26 cellular contexts compared by ENCODE assay signal in the genomic region with DNA sequence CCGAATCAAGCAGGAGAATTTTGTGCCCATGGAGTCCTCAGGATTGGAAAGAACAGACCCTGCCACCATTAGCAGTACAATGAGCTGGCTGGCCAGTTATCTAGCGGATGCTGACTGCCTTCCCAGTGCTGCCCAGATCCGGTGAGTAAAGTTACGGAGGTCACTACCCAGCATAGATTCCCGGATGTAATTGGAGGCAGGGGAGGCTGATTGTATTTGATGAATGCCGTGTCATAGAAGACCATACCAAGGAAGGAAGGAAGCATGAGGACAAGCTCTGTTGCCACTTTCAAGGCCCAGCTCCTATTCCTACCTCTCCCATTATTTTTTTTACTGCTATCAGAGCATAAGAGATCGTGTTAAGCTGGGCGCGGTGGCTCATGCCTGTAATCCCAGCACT.
"Had no signal": no experiment of that assay in that cellular context is flagged by ENCODE, and none has a peak within 500 bp of the region (broad histone marks: within the 10 kb centered on the region; RNA-seq: fewer than 3 reads in every experiment).

No MANE protein-coding gene starts in this region.

- H3K27me3 Mint-ChIP-seq: activated B cell treated with CpG ODN at 0.5 μM for 24 hours; activated CD4-positive, alpha-beta T cell treated with anti-CD3 and anti-CD28 coated beads, Interleukin-2, amount 10 ng/mL, durations not matched to agents 24 days and 14 days; activated naive CD8-positive, alpha-beta T cell treated with anti-CD3 and anti-CD28 coated beads for 36 hours; activated T-helper 17 cell treated with anti-CD3 and anti-CD28 coated beads, Interleukin-2, amount 50 U/mL, for 72 hours had no signal

- H3K27ac Mint-ChIP-seq: activated B cell treated with CpG ODN at 0.5 μM for 24 hours; activated CD4-positive, alpha-beta T cell treated with anti-CD3 and anti-CD28 coated beads, Interleukin-2, amount 10 ng/mL, durations not matched to agents 24 days and 14 days; activated naive CD4-positive, alpha-beta T cell treated with anti-CD3 and anti-CD28 coated beads for 36 hours; activated naive CD8-positive, alpha-beta T cell treated with anti-CD3 and anti-CD28 coated beads for 36 hours; activated T-helper 17 cell treated with anti-CD3 and anti-CD28 coated beads, Interleukin-2, amount 50 U/mL, for 72 hours; T-helper 1 cell treated with Interleukin-12 subunit alpha and Interleukin-12 subunit beta and Interleukin-4 antibody, amounts not matched to agents 30 μg/mL and 1 μg/mL, for 36 hours had no signal

- H3K36me3 Mint-ChIP-seq: activated naive CD8-positive, alpha-beta T cell treated with anti-CD3 and anti-CD28 coated beads for 36 hours had no signal

- DNase-seq: activated B cell treated with CpG ODN at 0.5 μM for 24 hours; activated CD4-positive, alpha-beta T cell treated with anti-CD3 and anti-CD28 coated beads for 1 hour; activated CD4-positive, alpha-beta T cell treated with anti-CD3 and anti-CD28 coated beads, Interleukin-2, amount 10 ng/mL, durations not matched to agents 24 days and 14 days; activated CD4-positive, alpha-beta T cell treated with anti-CD3 and anti-CD28 coated beads, Interleukin-2, amount 50 U/mL, for 48 hours; activated gamma-delta T cell; activated naive CD4-positive, alpha-beta T cell treated with anti-CD3 and anti-CD28 coated beads for 36 hours; activated naive CD8-positive, alpha-beta T cell treated with anti-CD3 and anti-CD28 coated beads for 36 hours; activated T-cell treated with anti-CD3 and anti-CD28 coated beads for 4 hours; activated T-cell treated with anti-CD3 and anti-CD28 coated beads, Interleukin-2, amount 50 U/mL, for 48 hours; brain microvascular endothelial cell; KBM-7; NCI-H1092; NCI-H1417; NCI-H1694 treated with DMSO at 0.1 percent for 48 hours; NCI-H2029 treated with DMSO at 0.1 percent for 48 hours; NCI-H510A treated with DMSO at 0.1 percent for 48 hours; NCI-H69; NK-92 treated with Interleukin-12 subunit alpha and Interleukin-12 subunit beta, amount 100 ng/mL, for 24 hours; OCI-M1; RPMI8226; SHP77 treated with DMSO at 0.1 percent for 48 hours; T-helper 9 cell had no signal

- H3K27me3 ChIP-seq: brain microvascular endothelial cell, cardiac muscle cell had no signal

- H3K9me3 Mint-ChIP-seq: activated B cell treated with CpG ODN at 0.5 μM for 24 hours; activated CD4-positive, alpha-beta T cell treated with anti-CD3 and anti-CD28 coated beads, Interleukin-2, amount 10 ng/mL, durations not matched to agents 24 days and 14 days; activated naive CD4-positive, alpha-beta T cell treated with anti-CD3 and anti-CD28 coated beads for 36 hours; activated naive CD8-positive, alpha-beta T cell treated with anti-CD3 and anti-CD28 coated beads for 36 hours; activated T-helper 17 cell treated with anti-CD3 and anti-CD28 coated beads, Interleukin-2, amount 50 U/mL, for 72 hours; T-helper 1 cell treated with Interleukin-12 subunit alpha and Interleukin-12 subunit beta and Interleukin-4 antibody, amounts not matched to agents 30 μg/mL and 1 μg/mL, for 36 hours had no signal

- H3K4me3 ChIP-seq: cardiac muscle cell had no signal

- H3K27ac ChIP-seq: brain microvascular endothelial cell, cardiac muscle cell had no signal

- H3K4me3 Mint-ChIP-seq: activated B cell treated with CpG ODN at 0.5 μM for 24 hours; activated CD4-positive, alpha-beta T cell treated with anti-CD3 and anti-CD28 coated beads, Interleukin-2, amount 10 ng/mL, durations not matched to agents 24 days and 14 days; activated naive CD4-positive, alpha-beta T cell treated with anti-CD3 and anti-CD28 coated beads for 36 hours; activated naive CD8-positive, alpha-beta T cell treated with anti-CD3 and anti-CD28 coated beads for 36 hours; activated T-helper 17 cell treated with anti-CD3 and anti-CD28 coated beads, Interleukin-2, amount 50 U/mL, for 72 hours; T-helper 1 cell treated with Interleukin-12 subunit alpha and Interleukin-12 subunit beta and Interleukin-4 antibody, amounts not matched to agents 30 μg/mL and 1 μg/mL, for 36 hours had no signal

- ATAC-seq: activated T-helper 17 cell treated with anti-CD3 and anti-CD28 coated beads, Interleukin-2, amount 50 U/mL, for 72 hours; Panc1 had no signal

- H3K36me3 ChIP-seq: brain microvascular endothelial cell, cardiac muscle cell had no signal

- H3K4me1 Mint-ChIP-seq: activated CD4-positive, alpha-beta T cell treated with anti-CD3 and anti-CD28 coated beads, Interleukin-2, amount 10 ng/mL, durations not matched to agents 24 days and 14 days; activated naive CD8-positive, alpha-beta T cell treated with anti-CD3 and anti-CD28 coated beads for 36 hours; activated T-helper 17 cell treated with anti-CD3 and anti-CD28 coated beads, Interleukin-2, amount 50 U/mL, for 72 hours had no signal
